ENCODE assay signal across 14 cellular contexts in the genomic region with DNA sequence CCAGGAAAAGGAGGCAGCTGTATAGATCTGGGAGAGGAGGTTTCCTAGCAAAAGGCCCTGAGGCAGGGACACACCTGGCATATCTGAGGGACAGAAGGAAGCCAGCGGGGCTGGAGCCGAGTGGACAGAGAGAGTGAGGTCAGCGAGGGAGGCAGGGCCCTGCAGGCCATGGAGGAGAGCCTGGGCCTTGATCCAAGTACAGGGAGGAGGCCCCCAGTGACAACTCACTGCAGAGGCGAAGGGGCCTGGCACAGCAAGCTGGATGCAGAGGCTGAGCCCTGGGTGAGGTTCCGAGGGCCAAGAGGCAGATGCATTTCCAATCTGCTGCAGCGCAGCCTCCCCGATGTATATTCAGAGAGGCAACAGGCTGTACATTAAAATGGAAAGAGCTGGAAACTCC. TPM values are rescaled to one million over a fixed set of nuclear protein-coding genes. Genes with fewer than 3 reads are reported as not detected.
A peak's percentile ranks its signal among the peaks of the same experiment; 100 is the strongest.
DNase-seq lines count a peak whose midpoint lies in the region; ATAC-seq and TF ChIP-seq lines count a peak whose summit lies in the region.
"Had no signal": no experiment of that assay in that cellular context is flagged by ENCODE, and none has a peak within 500 bp of the region (broad histone marks: within the 10 kb centered on the region; RNA-seq: fewer than 3 reads in every experiment).

No MANE protein-coding gene starts in this region.

- POLR2A ChIA-PET in CD4-positive, alpha-beta memory T cell (lab: Charles Lee; ENCODE audit: partially characterized antibody) = interaction anchor here (1.1 to 1.2 kb wide), 2 partner anchors 9 to 10 kb away, joined by 5 to 6 read pairs; partner anchors contain the start of gene CBX6

- DNase-seq in CD4-positive, alpha-beta memory T cell = no peak
- peak; percentile 47 to 85 (median 79) for DNase-seq in adrenal gland
- peak; percentile 63 for DNase-seq in left cardiac atrium
- peak; percentile 65 for DNase-seq in sciatic nerve (ENCODE audit: low spot score)
- DNase-seq in GM10266 (ENCODE audit: extremely low spot score) = no peak
- DNase-seq in effector CD4-positive, alpha-beta T cell = no peak
- DNase-seq: activated CD4-positive, alpha-beta memory T cell treated with anti-CD3 and anti-CD28 coated beads, Interleukin-2, amount 10 ng/mL, durations not matched to agents 7 days and 5 days; brain microvascular endothelial cell; foreskin keratinocyte; mesendoderm had no signal

- peaks cover 0 to 3% (median 0%) of the 10 kb centered on the region in 8 donors for H3K9me3 Mint-ChIP-seq in CD4-positive, alpha-beta memory T cell
- H3K9me3 Mint-ChIP-seq: activated CD4-positive, alpha-beta memory T cell treated with anti-CD3 and anti-CD28 coated beads, Interleukin-2, amount 10 ng/mL, durations not matched to agents 7 days and 5 days; stimulated activated memory B cell treated with anti-CD40 and anti-IgM and Interleukin-4, amounts not matched to agents 10 μg/mL and 1 μg/mL and 100 μg/mL, for 72 hours had no signal

- H3K4me1 Mint-ChIP-seq in CD4-positive, alpha-beta memory T cell = peaks cover 14 to 20% (median 17%) of the 10 kb centered on the region in 4 donors

- peak overlapping the region; percentile 50 to 91 (median 80) for H3K27ac Mint-ChIP-seq in CD4-positive, alpha-beta memory T cell
- H3K27ac Mint-ChIP-seq: activated CD4-positive, alpha-beta memory T cell treated with anti-CD3 and anti-CD28 coated beads, Interleukin-2, amount 10 ng/mL, durations not matched to agents 7 days and 5 days; stimulated activated memory B cell treated with anti-CD40 and anti-IgM and Interleukin-4, amounts not matched to agents 10 μg/mL and 1 μg/mL and 100 μg/mL, for 72 hours had no signal

- peaks cover 26% of the 10 kb centered on the region for H3K4me1 ChIP-seq in CD4-positive, alpha-beta memory T cell (ENCODE audit: insufficient read depth, low read length)
- H3K4me1 ChIP-seq in adrenal gland (replicated peaks in 1 of 2) = peaks cover 26 to 37% of the 10 kb centered on the region in 2 donors
- H3K4me1 ChIP-seq: foreskin keratinocyte had no signal

- CTCF ChIA-PET in CD4-positive, alpha-beta memory T cell (lab: Charles Lee; ENCODE audit: partially characterized antibody) = interaction anchor here (1.7 to 6.0 kb wide), 2 partner anchors 12 to 120 kb away, joined by 5 to 43 read pairs; partner anchors contain the start of gene CBX6

- intact Hi-C loops in CD4-positive, alpha-beta memory T cell (cut with micrococcal nuclease) = no loop called here
- intact Hi-C loops in adrenal gland (cut with DNase I) (no loop called here), left cardiac atrium (cut with DNase I) (loop anchor here in 1 of 2 donors (5.0 kb wide), 1 partner anchor 40 kb away; no protein-coding TSS in a partner anchor), sciatic nerve (cut with DNase I) (no loop called here)

- no peaks in the 10 kb centered on the region for H3K9me3 ChIP-seq in CD4-positive, alpha-beta memory T cell (ENCODE audit: control insufficient read depth in 1 of 2, low read length in 2 of 2)
- no peaks in the 10 kb centered on the region for H3K9me3 ChIP-seq in adrenal gland (replicated peaks in 1 of 3)

- WGBS in adrenal gland, 4 donors = 32 to 47% (median 41%) methylated on average over 7 of the region's 7 CpGs

- no peaks in the 10 kb centered on the region for H3K27me3 Mint-ChIP-seq in CD4-positive, alpha-beta memory T cell

- H3K27me3 ChIP-seq in CD4-positive, alpha-beta memory T cell (ENCODE audit: insufficient read depth, low read length) = no peaks in the 10 kb centered on the region
- H3K27me3 ChIP-seq in adrenal gland = no peaks in the 10 kb centered on the region

- no peak for TF ChIP-seq CTCF in adrenal gland (IDR thresholded peaks at IDR 0.05)
- no peak for TF ChIP-seq CTCF in GM10266 (IDR thresholded peaks at IDR 0.05; ENCODE audit: control insufficient read depth, insufficient read depth, low read depth, missing control alignments)

- no peak overlapping the region for H3K27ac ChIP-seq in CD4-positive, alpha-beta memory T cell (ENCODE audit: low read depth, low read length)
- peak overlapping the region in 4 of 5 donors; percentile 82 to 88 (median 85) for H3K27ac ChIP-seq in adrenal gland
- H3K27ac ChIP-seq: brain microvascular endothelial cell, foreskin keratinocyte had no signal

- ATAC-seq in left cardiac atrium (peak; percentile 80 to 89), sciatic nerve (peak; percentile 78), HG03457 (IDR thresholded peaks at IDR 0.05; ENCODE audit: unreplicated experiment) (no peak), GM18868 (IDR thresholded peaks at IDR 0.05; ENCODE audit: unreplicated experiment) (no peak)
- ATAC-seq: foreskin keratinocyte; SK-N-SH treated with all-trans-retinoic acid at 6 μM for 48 hours; stimulated activated memory B cell treated with anti-CD40 and anti-IgM and Interleukin-4, amounts not matched to agents 10 μg/mL and 1 μg/mL and 100 μg/mL, for 72 hours had no signal

- H3K4me3 ChIP-seq in CD4-positive, alpha-beta memory T cell (ENCODE audit: low read length in 2 of 2) = no peak overlapping the region
- no peak overlapping the region for H3K4me3 ChIP-seq in adrenal gland

- H3K36me3 Mint-ChIP-seq in CD4-positive, alpha-beta memory T cell = no peaks in the 10 kb centered on the region
- H3K36me3 Mint-ChIP-seq: stimulated activated memory B cell treated with anti-CD40 and anti-IgM and Interleukin-4, amounts not matched to agents 10 μg/mL and 1 μg/mL and 100 μg/mL, for 72 hours had no signal

- H3K4me3 Mint-ChIP-seq in CD4-positive, alpha-beta memory T cell = peak overlapping the region in 6 of 8 donors; percentile 28 to 81 (median 60)
- H3K4me3 Mint-ChIP-seq: activated CD4-positive, alpha-beta memory T cell treated with anti-CD3 and anti-CD28 coated beads, Interleukin-2, amount 10 ng/mL, durations not matched to agents 7 days and 5 days; stimulated activated memory B cell treated with anti-CD40 and anti-IgM and Interleukin-4, amounts not matched to agents 10 μg/mL and 1 μg/mL and 100 μg/mL, for 72 hours had no signal

- no peaks in the 10 kb centered on the region for H3K36me3 ChIP-seq in CD4-positive, alpha-beta memory T cell (ENCODE audit: insufficient read depth, low read length)
- H3K36me3 ChIP-seq in adrenal gland (replicated peaks in 1 of 2) = no peaks in the 10 kb centered on the region
- H3K36me3 ChIP-seq: brain microvascular endothelial cell had no signal

- peak in 1 of 2 donors; percentile 51 for TF ChIP-seq POLR2A in adrenal gland (IDR thresholded peaks at IDR 0.05)

RNA-seq across cellular contexts. Expression of gene CBX6, which starts 10.5 kb away (rescaled TPM):
- total RNA-seq in CD4-positive, alpha-beta memory T cell = 10 to 100 TPM; 85.0 to 88.0 TPM
- 10 to 100 TPM in 1 of 2 donors, 1 to 10 TPM in 1; 4.1 to 10.9 TPM for polyA plus RNA-seq in CD4-positive, alpha-beta memory T cell
- total RNA-seq in adrenal gland (100 to 1,000 TPM in 1 of 8 donors, 10 to 100 TPM in 7; 48.0 to 151 (median 79.5) TPM), left cardiac atrium (10 to 100 TPM; 46.0 to 54.3 TPM), sciatic nerve (83.5 TPM)
- polyA plus RNA-seq in adrenal gland = 10 to 100 TPM; 21.0 to 87.3 (median 38.8) TPM

RNA-seq across cellular contexts. Expression of gene NPTXR, which starts 38.7 kb away (rescaled TPM):
- total RNA-seq in CD4-positive, alpha-beta memory T cell = 1 to 10 TPM; 8.6 to 9.0 TPM
- under 1 TPM; 0.31 to 0.61 TPM for polyA plus RNA-seq in CD4-positive, alpha-beta memory T cell
- total RNA-seq in adrenal gland (10 to 100 TPM in 7 of 8 donors, 1 to 10 TPM in 1; 6.9 to 26.9 (median 13.4) TPM), left cardiac atrium (10 to 100 TPM; 26.9 to 30.8 TPM), sciatic nerve (6.9 TPM)
- 1 to 10 TPM; 3.4 to 4.7 (median 4.4) TPM for polyA plus RNA-seq in adrenal gland

Comparison
In these comparisons a context has a peak if more than half of its experiments do, and no peak if none do; other contexts are left out.
1. DNase-seq: peak in adrenal gland (7 of 7), left cardiac atrium (single experiment) and sciatic nerve (single experiment); none in CD4-positive, alpha-beta memory T cell (0 of 5), GM10266 (single experiment) and effector CD4-positive, alpha-beta T cell (single experiment).
2. ATAC-seq: peak in left cardiac atrium (2 of 2) and sciatic nerve (single experiment); none in HG03457 (single experiment) and GM18868 (single experiment).